ENCODE assay signal across 23 cellular contexts in the genomic region with DNA sequence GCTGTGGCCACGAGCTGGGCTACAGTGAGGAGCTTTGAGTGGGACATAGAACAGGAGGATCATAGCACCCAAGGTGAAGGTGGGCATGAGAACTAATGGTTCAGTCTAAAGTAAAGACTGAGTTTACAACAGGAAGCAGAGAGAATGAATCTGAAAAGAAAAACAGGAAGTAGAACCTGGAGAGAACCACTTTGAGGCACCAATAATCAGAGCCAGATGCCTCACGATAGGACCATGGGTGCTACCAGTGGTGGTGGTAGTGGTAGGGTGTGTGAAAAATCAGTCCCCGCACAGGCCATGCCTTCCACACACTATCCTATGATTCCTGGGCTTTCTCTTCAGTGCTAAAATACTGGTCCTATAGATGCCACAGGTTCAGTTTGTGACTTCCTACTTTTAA.
DNase-seq lines count a peak whose midpoint lies in the region; ATAC-seq and TF ChIP-seq lines count a peak whose summit lies in the region.
"Had no signal": no experiment of that assay in that cellular context is flagged by ENCODE, and none has a peak within 500 bp of the region (broad histone marks: within the 10 kb centered on the region; RNA-seq: fewer than 3 reads in every experiment).

No MANE protein-coding gene starts in this region.

- H3F3A ChIP-seq in neural progenitor cell (ENCODE audit: low read depth), result no peaks in the 10 kb centered on the region

- H3K4me2 ChIP-seq in Karpas-422 (ENCODE audit: low read depth, low read length, poor library complexity, severe bottlenecking), result no peak overlapping the region
- no peak overlapping the region for H3K4me2 ChIP-seq in neural progenitor cell

- H3K9me3 ChIP-seq in Karpas-422 (ENCODE audit: low read length) (no peaks in the 10 kb centered on the region), neural progenitor cell (ENCODE audit: low read depth) (no peaks in the 10 kb centered on the region), suprapubic skin (no peaks in the 10 kb centered on the region), BE2C (peaks cover 3% of the 10 kb centered on the region; the same call in 1 of the 2 replicates)
- H3K9me3 ChIP-seq: upper lobe of left lung had no signal

- TF ChIP-seq CTCF in neural progenitor cell (IDR thresholded peaks at IDR 0.05), result no peak
- no peak for TF ChIP-seq CTCF in suprapubic skin (IDR thresholded peaks at IDR 0.05)
- no peak for TF ChIP-seq CTCF in BE2C (IDR thresholded peaks at IDR 0.05; ENCODE audit: low read depth, low read length)

- H3K9me2 ChIP-seq in Karpas-422 (replicated peaks; ENCODE audit: insufficient read depth, low read length), result no peaks in the 10 kb centered on the region

- peak; percentile 50 for DNase-seq in Right ventricle myocardium inferior (ENCODE audit: missing footprints)
- no peak for DNase-seq in cardiac septum (ENCODE audit: low spot score)
- peak; percentile 45 for DNase-seq in Karpas-422
- no peak for DNase-seq in neural progenitor cell (ENCODE audit: low spot score)
- DNase-seq in suprapubic skin (ENCODE audit: low spot score in 2 of 2), result no peak
- no peak for DNase-seq in BE2C
- DNase-seq: activated CD4-positive, alpha-beta T cell treated with anti-CD3 and anti-CD28 coated beads for 48 hours; activated naive CD4-positive, alpha-beta T cell treated with anti-CD3 and anti-CD28 coated beads, Interleukin-2, amount 50 U/mL, for 16 hours; activated T-cell treated with anti-CD3 and anti-CD28 coated beads, Interleukin-2, amount 50 U/mL, for 72 hours; naive B cell; NCI-H1092 treated with DMSO at 0.1 percent for 48 hours; NCI-H2081; NCI-H446; stimulated activated CD4-positive, alpha-beta T cell treated with anti-CD3 and anti-CD28 coated beads, Interleukin-12 subunit alpha, Interleukin-12 subunit beta, amount 100 ng/mL, for 4 hours; upper lobe of left lung had no signal

- TF ChIP-seq POLR2A in suprapubic skin (IDR thresholded peaks at IDR 0.05), result no peak

- ATAC-seq in Right ventricle myocardium inferior, result no peak
- ATAC-seq in HG02642 (IDR thresholded peaks at IDR 0.05; ENCODE audit: poor library complexity, unreplicated experiment), result peak; percentile 51
- ATAC-seq in HG02759 (IDR thresholded peaks at IDR 0.05; ENCODE audit: unreplicated experiment), result no peak
- ATAC-seq: activated T-cell treated with anti-CD3 and anti-CD28 coated beads, Interleukin-2, amount 50 U/mL, for 72 hours; HepG2 had no signal

- no peaks in the 10 kb centered on the region for H3K4me1 ChIP-seq in Karpas-422 (ENCODE audit: low read length)
- H3K4me1 ChIP-seq in neural progenitor cell, result peaks cover 8% of the 10 kb centered on the region
- H3K4me1 ChIP-seq in suprapubic skin, result no peaks in the 10 kb centered on the region
- peaks cover 16% of the 10 kb centered on the region; the same call in 1 of the 2 replicates for H3K4me1 ChIP-seq in BE2C
- H3K4me1 ChIP-seq: upper lobe of left lung had no signal

- no peaks in the 10 kb centered on the region for H3K27me3 ChIP-seq in Karpas-422 (ENCODE audit: low read length)
- H3K27me3 ChIP-seq in neural progenitor cell, result no peaks in the 10 kb centered on the region
- H3K27me3 ChIP-seq in suprapubic skin, result no peaks in the 10 kb centered on the region
- no peaks in the 10 kb centered on the region for H3K27me3 ChIP-seq in BE2C
- H3K27me3 ChIP-seq: cardiac muscle cell, upper lobe of left lung had no signal

- H2AFZ ChIP-seq in Karpas-422 (ENCODE audit: low read length) (no peak overlapping the region), neural progenitor cell (replicated peaks) (no peak overlapping the region)

- H3K27me3 Mint-ChIP-seq in neural progenitor cell (ENCODE audit: insufficient read depth, low read depth), result peaks cover 4% of the 10 kb centered on the region

- no peaks in the 10 kb centered on the region for H3K36me3 ChIP-seq in Karpas-422 (ENCODE audit: insufficient read depth, low read length)
- H3K36me3 ChIP-seq in neural progenitor cell, result no peaks in the 10 kb centered on the region
- no peaks in the 10 kb centered on the region for H3K36me3 ChIP-seq in suprapubic skin
- no peaks in the 10 kb centered on the region for H3K36me3 ChIP-seq in BE2C
- H3K36me3 ChIP-seq: cardiac muscle cell, upper lobe of left lung had no signal

- peaks cover 4% of the 10 kb centered on the region for H3K4me1 Mint-ChIP-seq in neural progenitor cell

- H3K79me2 ChIP-seq in Karpas-422 (ENCODE audit: low read length) (no peaks in the 10 kb centered on the region), neural progenitor cell (ENCODE audit: low read depth) (no peaks in the 10 kb centered on the region)

- no peak overlapping the region for H3K27ac ChIP-seq in Karpas-422 (ENCODE audit: low read length)
- no peak overlapping the region for H3K27ac ChIP-seq in neural progenitor cell
- no peak overlapping the region for H3K27ac ChIP-seq in suprapubic skin
- H3K27ac ChIP-seq: 22Rv1, cardiac muscle cell, HL-60, upper lobe of left lung had no signal

- H3K36me3 Mint-ChIP-seq in neural progenitor cell, result no peaks in the 10 kb centered on the region

- H3K4me3 Mint-ChIP-seq in neural progenitor cell, result no peak overlapping the region
- H3K4me3 Mint-ChIP-seq: activated T-cell treated with anti-CD3 and anti-CD28 coated beads, Interleukin-2, amount 50 U/mL, for 72 hours; dendritic cell treated with granulocyte-macrophage colony-stimulating factor and Interleukin-4, amounts not matched to agents 40 ng/mL and 50 ng/mL, for 4 days; naive B cell; T-helper 1 cell treated with Interleukin-12 subunit alpha and Interleukin-12 subunit beta and Interleukin-4 antibody, amounts not matched to agents 30 μg/mL and 1 μg/mL, for 36 hours had no signal

- no peak for TF ChIP-seq EP300 in suprapubic skin (IDR thresholded peaks at IDR 0.05)

- no peak overlapping the region for H3K4me3 ChIP-seq in Karpas-422 (ENCODE audit: low read length)
- no peak overlapping the region for H3K4me3 ChIP-seq in neural progenitor cell
- H3K4me3 ChIP-seq in suprapubic skin, result no peak overlapping the region
- no peak overlapping the region for H3K4me3 ChIP-seq in BE2C (ENCODE audit: low read depth, low read length)
- H3K4me3 ChIP-seq: cardiac muscle cell, upper lobe of left lung had no signal

- intact Hi-C loops in Right ventricle myocardium inferior (cut with DNase I), result no loop called here
- intact Hi-C loops in cardiac septum (cut with DNase I), result no loop called here

- 89% methylated on average over 3 of the region's 3 CpGs for WGBS in suprapubic skin

- H3K27ac Mint-ChIP-seq in neural progenitor cell, result peak overlapping the region; percentile 52
- H3K27ac Mint-ChIP-seq: activated T-cell treated with anti-CD3 and anti-CD28 coated beads, Interleukin-2, amount 50 U/mL, for 72 hours; dendritic cell treated with granulocyte-macrophage colony-stimulating factor and Interleukin-4, amounts not matched to agents 40 ng/mL and 50 ng/mL, for 4 days; naive B cell; T-helper 1 cell treated with Interleukin-12 subunit alpha and Interleukin-12 subunit beta and Interleukin-4 antibody, amounts not matched to agents 30 μg/mL and 1 μg/mL, for 36 hours had no signal

- H3K9ac ChIP-seq in Karpas-422 (ENCODE audit: low read length) (no peak overlapping the region), neural progenitor cell (no peak overlapping the region)

- H4K20me1 ChIP-seq in Karpas-422 (ENCODE audit: insufficient read depth, low read depth, low read length), result no peaks in the 10 kb centered on the region
- no peaks in the 10 kb centered on the region for H4K20me1 ChIP-seq in neural progenitor cell (ENCODE audit: low read depth)

- H3K9me3 Mint-ChIP-seq in neural progenitor cell, result peaks cover 2% of the 10 kb centered on the region

Comparison
In these comparisons a context has a peak if more than half of its experiments do, and no peak if none do; other contexts are left out.
1. DNase-seq: peak in Right ventricle myocardium inferior (single experiment) and Karpas-422 (single experiment); none in cardiac septum (single experiment), neural progenitor cell (single experiment), suprapubic skin (0 of 2) and BE2C (single experiment).